In the genomic region with DNA sequence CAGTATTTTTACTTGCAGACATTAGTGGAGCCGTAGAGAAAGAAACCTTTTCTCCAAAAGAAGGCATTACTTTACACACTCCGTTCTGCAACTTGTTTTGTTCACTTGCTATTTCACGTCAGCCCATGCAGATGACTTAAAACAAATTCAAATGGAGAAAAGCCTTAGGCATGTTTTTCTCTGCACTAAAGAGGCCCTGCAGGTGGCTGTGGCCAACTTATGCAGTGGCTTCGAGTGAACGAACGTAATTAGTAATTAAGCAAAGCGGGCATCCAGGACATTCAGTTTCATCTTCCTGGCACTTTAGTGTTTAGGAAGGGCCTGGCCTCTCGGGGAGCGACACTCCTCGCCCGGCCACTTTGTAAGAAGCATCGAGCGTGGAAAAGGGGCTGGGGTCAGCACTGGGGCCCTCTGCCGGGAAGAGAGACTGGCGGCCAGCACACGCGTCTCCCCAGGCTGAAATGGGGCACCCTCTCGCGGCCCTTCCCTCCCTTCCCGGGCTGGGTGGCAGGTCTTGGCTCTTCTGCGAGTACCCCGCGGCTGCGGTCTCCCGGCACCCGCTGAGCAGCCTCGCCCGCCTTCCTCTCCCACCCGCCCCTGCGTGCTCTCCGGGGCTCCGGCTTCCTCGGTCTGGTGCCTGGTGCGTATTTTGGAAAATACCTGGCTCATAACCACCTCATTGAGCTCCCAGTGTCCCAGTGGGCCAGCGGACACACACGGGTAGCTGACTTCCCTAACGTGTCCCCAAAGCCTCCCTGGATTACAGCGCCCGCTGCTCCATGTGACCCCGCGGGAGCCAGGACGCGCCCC, we compare ENCODE assay signal across 8 cellular contexts. TPM values are rescaled to one million over a fixed set of nuclear protein-coding genes. Genes with fewer than 3 reads are reported as not detected.
DNase-seq lines count a peak whose midpoint lies in the region; ATAC-seq and TF ChIP-seq lines count a peak whose summit lies in the region.

No MANE protein-coding gene starts in this region.

- TF ChIP-seq CTCF in neural progenitor cell (IDR thresholded peaks at IDR 0.05) = peak; percentile 33

- H3K4me1 ChIP-seq in ACC112 (ENCODE audit: control insufficient read depth, insufficient read depth, low read length, unreplicated experiment) (peaks cover 16% of the 10 kb centered on the region), neural progenitor cell (peaks cover 21% of the 10 kb centered on the region), urinary bladder (ENCODE audit: insufficient read depth) (no peaks in the 10 kb centered on the region)

- H3K4me1 Mint-ChIP-seq in neural progenitor cell = peaks cover 24% of the 10 kb centered on the region

- H3K79me2 ChIP-seq in ACC112 (ENCODE audit: control insufficient read depth, insufficient read depth, low read length, unreplicated experiment) (no peaks in the 10 kb centered on the region), neural progenitor cell (ENCODE audit: low read depth) (no peaks in the 10 kb centered on the region)

- H3K9me3 ChIP-seq in neural progenitor cell (ENCODE audit: low read depth) = no peaks in the 10 kb centered on the region

- peak overlapping the region; percentile 89 for H3K4me3 Mint-ChIP-seq in neural progenitor cell

- no peaks in the 10 kb centered on the region for H3K9me3 Mint-ChIP-seq in neural progenitor cell

- H3K36me3 Mint-ChIP-seq in neural progenitor cell = peaks cover 3% of the 10 kb centered on the region

- H3K4me2 ChIP-seq in neural progenitor cell = peak overlapping the region; percentile 77

- no peaks in the 10 kb centered on the region for H4K20me1 ChIP-seq in neural progenitor cell (ENCODE audit: low read depth)

- H3K27ac ChIP-seq in ACC112 (ENCODE audit: low read depth, low read length) = peak overlapping the region; percentile 38
- peak overlapping the region; percentile 79 for H3K27ac ChIP-seq in neural progenitor cell
- peak overlapping the region; percentile 99 for H3K27ac ChIP-seq in urinary bladder (ENCODE audit: low read depth)

- peaks cover 30% of the 10 kb centered on the region for H3F3A ChIP-seq in neural progenitor cell (ENCODE audit: low read depth)

- H3K9ac ChIP-seq in neural progenitor cell = peak overlapping the region; percentile 54

- no peaks in the 10 kb centered on the region for H3K27me3 ChIP-seq in ACC112 (ENCODE audit: insufficient read depth, low read length)
- no peaks in the 10 kb centered on the region for H3K27me3 ChIP-seq in neural progenitor cell

- H3K27ac Mint-ChIP-seq in neural progenitor cell = peak overlapping the region; percentile 69

- ATAC-seq in GM18511 (IDR thresholded peaks at IDR 0.05; ENCODE audit: unreplicated experiment) = peak; percentile 40
- ATAC-seq in HG02970 (IDR thresholded peaks at IDR 0.05; ENCODE audit: low FRiP score, unreplicated experiment) = peak; percentile 28

- H2AFZ ChIP-seq in ACC112 (ENCODE audit: low read length, unreplicated experiment) (peak overlapping the region; percentile 89), neural progenitor cell (replicated peaks) (peak overlapping the region; percentile 71)

- H3K36me3 ChIP-seq in ACC112 (ENCODE audit: insufficient read depth, low read length) = no peaks in the 10 kb centered on the region; the same call in 1 of the 2 replicates
- H3K36me3 ChIP-seq in neural progenitor cell = no peaks in the 10 kb centered on the region
- no peaks in the 10 kb centered on the region for H3K36me3 ChIP-seq in urinary bladder (ENCODE audit: insufficient read depth)

- 1% methylated on average over 43 of the region's 43 CpGs for WGBS in urinary bladder

- peak overlapping the region; percentile 98 for H3K4me3 ChIP-seq in ACC112 (ENCODE audit: low read depth, low read length)
- H3K4me3 ChIP-seq in neural progenitor cell = peak overlapping the region; percentile 71
- peak overlapping the region; percentile 93 for H3K4me3 ChIP-seq in urinary bladder (ENCODE audit: low read depth, low read length)

- DNase-seq in NCI-H345 (lab: John Stamatoyannopoulos, UW) (peak; percentile 50), activated T-helper 1 cell treated with Interleukin-2 at 50 U/mL for 16 hours (ENCODE audit: low read depth) (peak; percentile 41), fibroblast of peridontal ligament (ENCODE audit: extremely low read depth) (peak; percentile 35), neural progenitor cell (ENCODE audit: low spot score) (peak; percentile 57)

- H3K27me3 Mint-ChIP-seq in neural progenitor cell (ENCODE audit: insufficient read depth, low read depth) = peaks cover 9% of the 10 kb centered on the region

RNA-seq across cellular contexts. Expression of a gene that starts 0.7 kb away (rescaled TPM):
- total RNA-seq in neural progenitor cell (ENCODE audit: low replicate concordance) (0.37 and 1.3 TPM in 2 replicates), urinary bladder (28.2 TPM)
- polyA plus RNA-seq in urinary bladder = 17.9 TPM

RNA-seq across cellular contexts. Expression of a gene that starts 36.6 kb away (rescaled TPM):
- 0.39 TPM in 1 of 2 replicates, not detected in the other for total RNA-seq in neural progenitor cell (ENCODE audit: low replicate concordance)
- 1.5 TPM for total RNA-seq in urinary bladder
- 0.44 TPM for polyA plus RNA-seq in urinary bladder

Comparison
In these comparisons a context has a peak if more than half of its experiments do, and no peak if none do; other contexts are left out.
1. Peak in every context shown above with its lines: DNase-seq, ATAC-seq, H3K4me3 ChIP-seq and H3K27ac ChIP-seq.
2. H3K27ac ChIP-seq: peak in every context shown above with its lines; median percentile 99 in urinary bladder; 79 in neural progenitor cell; 38 in ACC112.
3. RNA of a gene that starts 0.7 kb away (total RNA-seq): 28.2 TPM in urinary bladder (single experiment); 0.37 to 1.3 TPM in neural progenitor cell; every median in the first group is over 10 times any median in the second.